ENCODE assay signal across 9 cellular contexts in genomic region chr3:46974421-46975227, GRCh38. TPM values are rescaled to one million over a fixed set of nuclear protein-coding genes. Genes with fewer than 3 reads are reported as not detected.
DNase-seq lines count a peak whose midpoint lies in the region; ATAC-seq and TF ChIP-seq lines count a peak whose summit lies in the region.
"Had no signal": no experiment of that assay in that cellular context is flagged by ENCODE, and none has a peak within 500 bp of the region (broad histone marks: within the 10 kb centered on the region; RNA-seq: fewer than 3 reads in every experiment).

No MANE protein-coding gene starts in this region.

- peaks cover 42% of the 10 kb centered on the region for H3K4me1 ChIP-seq in ACC112 (ENCODE audit: control insufficient read depth, insufficient read depth, low read length, unreplicated experiment)
- peaks cover 4% of the 10 kb centered on the region for H3K4me1 ChIP-seq in GM23338 (ENCODE audit: insufficient read depth)

- peak overlapping the region; percentile 97 for H3K4me3 Mint-ChIP-seq in GM23338
- H3K4me3 Mint-ChIP-seq in activated CD8-positive, alpha-beta T cell treated with anti-CD3 and anti-CD28 coated beads for 36 hours: peak overlapping the region; percentile 90

- no peak overlapping the region for H3K27ac ChIP-seq in ACC112 (ENCODE audit: low read depth, low read length)
- no peak overlapping the region for H3K27ac ChIP-seq in GM23338 (ENCODE audit: low read depth)

- peak overlapping the region; percentile 88; the same call in 1 of the 2 replicates for H3K4me2 ChIP-seq in GM23338

- H3K27ac Mint-ChIP-seq in GM23338: peak overlapping the region; percentile 70; the same call in 1 of the 2 replicates
- H3K27ac Mint-ChIP-seq in activated CD8-positive, alpha-beta T cell treated with anti-CD3 and anti-CD28 coated beads for 36 hours: peak overlapping the region; percentile 79

- no peaks in the 10 kb centered on the region for H3K9me2 ChIP-seq in GM23338 (ENCODE audit: insufficient read depth)

- peaks cover 70% of the 10 kb centered on the region for H3K79me2 ChIP-seq in ACC112 (ENCODE audit: control insufficient read depth, insufficient read depth, low read length, unreplicated experiment)
- peaks cover 69% of the 10 kb centered on the region for H3K79me2 ChIP-seq in GM23338 (replicated peaks; ENCODE audit: insufficient read depth)

- H3K36me3 Mint-ChIP-seq in GM23338 (ENCODE audit: low read depth): peaks cover 23% of the 10 kb centered on the region
- peaks cover 46% of the 10 kb centered on the region for H3K36me3 Mint-ChIP-seq in activated CD8-positive, alpha-beta T cell treated with anti-CD3 and anti-CD28 coated beads for 36 hours (ENCODE audit: low read depth)

- H3K4me3 ChIP-seq in ACC112 (ENCODE audit: low read depth, low read length) (peak overlapping the region; percentile 80), GM23338 (peak overlapping the region; percentile 97; the same call in 1 of the 2 replicates)

- H4K20me1 ChIP-seq in GM23338 (replicated peaks; ENCODE audit: insufficient read depth): peaks cover 62% of the 10 kb centered on the region

- TF ChIP-seq CTCF in GM23338 (conservative IDR thresholded peaks at IDR 0.05; ENCODE audit: low read depth in 2 of 2): no peak
- TF ChIP-seq CTCF in activated CD8-positive, alpha-beta T cell treated with anti-CD3 and anti-CD28 coated beads for 36 hours (IDR thresholded peaks at IDR 0.05): no peak

- intact Hi-C loops in activated CD8-positive, alpha-beta T cell treated with anti-CD3 and anti-CD28 coated beads for 36 hours (cut with micrococcal nuclease): no loop called here

- H3F3A ChIP-seq in GM23338 (replicated peaks; ENCODE audit: low read depth): no peaks in the 10 kb centered on the region; the same call in 1 of the 2 replicates

- peaks cover 32% of the 10 kb centered on the region for H3K4me1 Mint-ChIP-seq in GM23338
- H3K4me1 Mint-ChIP-seq in activated CD8-positive, alpha-beta T cell treated with anti-CD3 and anti-CD28 coated beads for 36 hours (ENCODE audit: low read depth): peaks cover 69% of the 10 kb centered on the region

- H3K27me3 ChIP-seq in ACC112 (ENCODE audit: insufficient read depth, low read length): no peaks in the 10 kb centered on the region
- H3K27me3 ChIP-seq in GM23338 (ENCODE audit: insufficient read depth): no peaks in the 10 kb centered on the region

- ATAC-seq in GM23338: no peak
- no peak for ATAC-seq in activated CD8-positive, alpha-beta T cell treated with anti-CD3 and anti-CD28 coated beads for 36 hours

- DNase-seq in GM23338 (ENCODE audit: low spot score): no peak
- DNase-seq in activated CD8-positive, alpha-beta T cell treated with anti-CD3 and anti-CD28 coated beads for 36 hours: no peak
- peak; percentile 54 for DNase-seq in medulla oblongata (ENCODE audit: extremely low spot score)
- no peak for DNase-seq in nucleus accumbens (lab: John Stamatoyannopoulos, UW)
- DNase-seq in HEK293T (ENCODE audit: extremely low spot score): no peak
- no peak for DNase-seq in NCI-H69 (lab: John Stamatoyannopoulos, UW)
- DNase-seq in activated effector memory CD4-positive, alpha-beta T cell treated with anti-CD3 and anti-CD28 coated beads, Interleukin-2, amount 50 U/mL, for 16 hours: no peak
- DNase-seq: DMS79 had no signal

- peaks cover 3% of the 10 kb centered on the region; the same call in 1 of the 3 replicates for H3K9me3 Mint-ChIP-seq in GM23338
- H3K9me3 Mint-ChIP-seq in activated CD8-positive, alpha-beta T cell treated with anti-CD3 and anti-CD28 coated beads for 36 hours: no peaks in the 10 kb centered on the region

- POLR2A ChIA-PET in activated CD8-positive, alpha-beta T cell treated with anti-CD3 and anti-CD28 coated beads for 36 hours (lab: Charles Lee): interaction anchor here (0.9 to 1.6 kb wide), 5 partner anchors 9 to 27 kb away, joined by 3 to 8 read pairs (median 7); no protein-coding TSS in a partner anchor
- POLR2A ChIA-PET in HEK293T (lab: Yijun Ruan, JAX): no interaction called here

- CTCF ChIA-PET in activated CD8-positive, alpha-beta T cell treated with anti-CD3 and anti-CD28 coated beads for 36 hours (lab: Charles Lee): no interaction called here
- CTCF ChIA-PET in HEK293T (lab: Yijun Ruan, JAX): no interaction called here

- H3K27me3 Mint-ChIP-seq in GM23338 (ENCODE audit: insufficient read depth, low read depth, poor library complexity): peaks cover 22% of the 10 kb centered on the region
- H3K27me3 Mint-ChIP-seq in activated CD8-positive, alpha-beta T cell treated with anti-CD3 and anti-CD28 coated beads for 36 hours: no peaks in the 10 kb centered on the region

- H3K36me3 ChIP-seq in ACC112 (ENCODE audit: insufficient read depth, low read length): no peaks in the 10 kb centered on the region
- no peaks in the 10 kb centered on the region for H3K36me3 ChIP-seq in GM23338 (ENCODE audit: insufficient read depth)

- H2AFZ ChIP-seq in ACC112 (ENCODE audit: low read length, unreplicated experiment): no peak overlapping the region
- H2AFZ ChIP-seq in GM23338: no peak overlapping the region

TF ChIP-seq in GM23338, 12 proteins besides CTCF, POLR2A, EP300 and RAD21:
- no peak for TF ChIP-seq ZNF331 (CRISPR knock-in tag; IDR thresholded peaks at IDR 0.05; ENCODE audit: low read depth)

TF ChIP-seq in HEK293T, 16 proteins besides CTCF, POLR2A, EP300 and RAD21:
- TF ChIP-seq L3MBTL2 (conservative IDR thresholded peaks at IDR 0.05) (no peak), FOXK2 (IDR thresholded peaks at IDR 0.05) (no peak), FOXM1 (IDR thresholded peaks at IDR 0.05; ENCODE audit: borderline replicate concordance) (no peak), PKNOX1 (IDR thresholded peaks at IDR 0.05) (no peak)
TF ChIP-seq in HEK293T: peak in this region for 0.

RNA-seq across cellular contexts. Expression of gene CCDC12, which starts 1.9 kb away (rescaled TPM):
- 35.1 and 42.9 TPM in 2 replicates for total RNA-seq in GM23338 (2014; rRNA removed; shearing (Covaris generic))
- polyA plus RNA-seq in GM23338 (2016; fragmentation: Nextera tagmentation; extraction: Ambion mirVana): 133 and 136 TPM in 2 replicates
- 10 to 100 TPM; 51.2 to 51.6 TPM for total RNA-seq in activated CD8-positive, alpha-beta T cell treated with anti-CD3 and anti-CD28 coated beads for 36 hours

RNA-seq across cellular contexts. Expression of gene NBEAL2, which starts 4.8 kb away (rescaled TPM):
- 66.1 and 79.9 TPM in 2 replicates for total RNA-seq in GM23338 (2014; rRNA removed; shearing (Covaris generic))
- 13.5 and 14.0 TPM in 2 replicates for polyA plus RNA-seq in GM23338 (2016; fragmentation: Nextera tagmentation; extraction: Ambion mirVana)
- total RNA-seq in activated CD8-positive, alpha-beta T cell treated with anti-CD3 and anti-CD28 coated beads for 36 hours: 10 to 100 TPM; 58.9 to 63.7 TPM
